Comparison of ENCODE assay signal across 9 cellular contexts in the genomic region with DNA sequence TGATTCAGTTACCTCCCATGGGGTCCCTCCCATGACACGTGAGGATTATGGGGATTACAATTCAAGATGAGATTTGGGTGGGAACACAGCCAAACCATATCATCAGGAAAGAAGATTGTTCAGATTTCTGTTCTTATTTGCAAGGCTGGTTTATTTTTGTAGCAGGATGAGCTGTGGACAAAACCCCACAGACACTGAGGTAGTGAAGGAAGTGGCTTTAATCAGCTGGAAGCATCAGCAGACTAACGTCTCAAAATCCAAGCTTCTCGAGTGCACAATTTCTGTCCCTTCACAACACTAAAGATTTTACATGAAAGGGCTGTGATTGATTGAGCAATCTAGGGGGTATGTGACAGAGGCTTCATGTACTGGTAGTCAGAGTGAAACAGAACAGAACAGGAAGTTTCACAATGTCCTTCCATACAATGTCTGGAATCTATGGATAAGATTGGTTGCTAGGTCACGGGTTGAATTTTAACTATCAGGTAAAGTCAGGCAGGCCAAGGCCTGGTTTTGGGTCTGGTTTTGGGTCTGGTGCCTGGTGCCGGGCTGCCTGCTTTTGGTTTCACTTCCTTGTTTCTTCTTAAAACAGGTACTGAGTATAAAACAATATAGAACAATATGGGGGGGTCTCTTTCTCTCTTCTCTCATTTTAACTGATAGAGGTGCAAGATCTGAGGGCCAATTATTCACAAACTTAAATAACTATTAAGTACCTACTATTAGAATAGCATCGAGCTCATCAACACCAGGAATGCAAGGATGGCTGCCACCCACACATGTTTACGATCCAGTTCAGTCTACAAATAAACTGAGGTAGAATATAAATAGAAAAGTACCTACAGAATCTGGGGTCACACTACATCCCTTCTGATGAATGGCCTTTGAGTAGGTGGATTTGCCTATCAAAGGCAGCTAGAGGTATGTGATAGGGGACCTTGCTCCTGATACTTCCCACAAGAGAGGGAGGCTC.
DNase-seq lines count a peak whose midpoint lies in the region; ATAC-seq, FAIRE-seq and TF ChIP-seq lines count a peak whose summit lies in the region.
"Had no signal": no experiment of that assay in that cellular context is flagged by ENCODE, and none has a peak within 500 bp of the region (broad histone marks: within the 10 kb centered on the region; RNA-seq: fewer than 3 reads in every experiment).

No MANE protein-coding gene starts in this region.

- peaks cover 13 to 22% of the 10 kb centered on the region in 2 donors for H3K4me1 ChIP-seq in gastrocnemius medialis

- H3K36me3 ChIP-seq in gastrocnemius medialis, result no peaks in the 10 kb centered on the region

- H3K9me3 ChIP-seq in gastrocnemius medialis, result no peaks in the 10 kb centered on the region

- no peak for TF ChIP-seq CTCF in RWPE1 (conservative IDR thresholded peaks at IDR 0.05; ENCODE audit: low read depth)
- TF ChIP-seq CTCF in fibroblast of mammary gland (conservative IDR thresholded peaks at IDR 0.05; ENCODE audit: control insufficient read depth, insufficient read depth, low read depth, low read length), result no peak
- TF ChIP-seq CTCF in gastrocnemius medialis (IDR thresholded peaks at IDR 0.05 in 4 of 5, conservative IDR thresholded peaks at IDR 0.05 in 1 of 5), result no peak

- intact Hi-C loops in gastrocnemius medialis (cut with DNase I; ENCODE audit: low total_unique reads), result no loop called here

- DNase-seq in GM12892 (ENCODE audit: insufficient read length), result no peak
- no peak for DNase-seq in RWPE1 (ENCODE audit: low spot score)
- peak; percentile 87 for DNase-seq in fibroblast of mammary gland (ENCODE audit: low read depth)
- no peak for DNase-seq in gastrocnemius medialis
- no peak for DNase-seq in SHP77 (lab: John Stamatoyannopoulos, UW)
- no peak for DNase-seq in stimulated activated naive CD8-positive, alpha-beta T cell treated with anti-CD3 and anti-CD28 coated beads, Interleukin-15, Interleukin-2, amounts not matched to agents 100 U/mL and 50 U/mL, for 24 hours
- DNase-seq: activated CD8-positive, alpha-beta memory T cell treated with anti-CD3 and anti-CD28 coated beads, Interleukin-2, amount 10 ng/mL, durations not matched to agents 7 days and 5 days had no signal

- peak overlapping the region; percentile 95 for H3K27ac ChIP-seq in RWPE1
- H3K27ac ChIP-seq in gastrocnemius medialis, result peak overlapping the region; percentile 64 to 80 (median 78)

- CTCF ChIA-PET in RWPE1 (lab: Yijun Ruan, JAX), result interaction anchor here (0.7 to 1.0 kb wide), 3 partner anchors 9 to 232 kb away, joined by 3 read pairs; no protein-coding TSS in a partner anchor

- in situ Hi-C loops in gastrocnemius medialis (cut with MboI; ENCODE audit: low sequenced_read_pairs in 4 of 4), result no loop called here

- no peak overlapping the region for H3K4me3 ChIP-seq in fibroblast of mammary gland (ENCODE audit: control insufficient read depth, low read depth, low read length)
- H3K4me3 ChIP-seq in gastrocnemius medialis, result no peak overlapping the region

- no peak for TF ChIP-seq POLR2A in GM12892 (IDR thresholded peaks at IDR 0.05; ENCODE audit: low read depth, low read length)
- TF ChIP-seq POLR2A in gastrocnemius medialis (IDR thresholded peaks at IDR 0.05), result no peak

- no peak for ATAC-seq in gastrocnemius medialis
- ATAC-seq in GM18520 (IDR thresholded peaks at IDR 0.05; ENCODE audit: unreplicated experiment), result no peak
- ATAC-seq in GM18907 (IDR thresholded peaks at IDR 0.05; ENCODE audit: unreplicated experiment), result no peak
- no peak for ATAC-seq in stimulated activated naive CD8-positive, alpha-beta T cell treated with anti-CD3 and anti-CD28 coated beads, Interleukin-15, Interleukin-2, amounts not matched to agents 100 U/mL and 50 U/mL, for 24 hours
- ATAC-seq: activated CD8-positive, alpha-beta memory T cell treated with anti-CD3 and anti-CD28 coated beads, Interleukin-2, amount 10 ng/mL, durations not matched to agents 7 days and 5 days had no signal

- POLR2A ChIA-PET in RWPE1 (lab: Yijun Ruan, JAX; ENCODE audit: low non-redundant PET), result no interaction called here

- no peaks in the 10 kb centered on the region for H3K27me3 ChIP-seq in gastrocnemius medialis

- FAIRE-seq in GM12892 (lab: Jason Lieb, UNC), result peak; percentile 9
